8 cellular contexts compared by ENCODE assay signal in the genomic region with DNA sequence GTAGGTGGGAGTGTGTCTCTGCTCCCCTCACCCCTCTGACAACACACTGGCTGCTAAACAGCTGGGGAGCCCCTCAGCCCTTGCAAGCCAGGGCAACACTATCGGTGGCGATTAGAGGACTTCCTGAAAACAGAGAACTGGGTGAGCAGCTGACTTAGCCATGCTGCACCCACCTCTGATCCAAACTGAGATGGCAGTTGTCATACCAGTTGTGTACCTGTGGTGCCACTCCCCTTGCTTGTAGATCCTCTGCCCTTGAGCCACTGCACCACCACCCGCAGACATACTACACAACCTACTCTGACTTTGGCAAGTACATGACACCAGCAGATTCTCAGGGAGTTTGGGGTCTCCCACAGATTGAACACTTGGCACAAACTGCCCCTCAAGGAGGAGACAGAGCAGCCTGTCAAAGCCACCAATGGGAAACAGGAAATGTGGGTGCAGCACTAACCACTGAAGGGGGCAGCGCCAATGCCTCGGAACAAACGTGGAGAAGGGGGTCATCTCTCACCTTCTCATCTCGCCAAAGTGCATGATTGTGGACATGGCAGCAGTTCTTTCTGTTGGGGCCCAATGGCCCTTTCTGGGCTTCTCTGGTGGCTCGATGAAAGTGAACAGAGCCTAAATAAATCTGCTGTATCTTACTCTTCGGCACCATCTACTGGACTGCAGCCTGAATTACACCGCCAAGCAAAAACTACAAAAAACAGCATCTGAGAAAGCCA.
A peak's percentile ranks its signal among the peaks of the same experiment; 100 is the strongest.
DNase-seq lines count a peak whose midpoint lies in the region; ATAC-seq and TF ChIP-seq lines count a peak whose summit lies in the region.

No MANE protein-coding gene starts in this region.

- CTCF ChIA-PET in PC-9 (lab: Charles Lee) = no interaction called here

- no peaks in the 10 kb centered on the region for H3K9me2 ChIP-seq in PC-9 (ENCODE audit: insufficient read depth)

- H3K4me3 ChIP-seq in HAP-1 = no peak overlapping the region
- no peak overlapping the region for H3K4me3 ChIP-seq in PC-9
- no peak overlapping the region for H3K4me3 ChIP-seq in breast epithelium
- H3K4me3 ChIP-seq in lower lobe of right lung = no peak overlapping the region

- TF ChIP-seq POLR2A in breast epithelium (IDR thresholded peaks at IDR 0.05) = no peak

- H3K4me2 ChIP-seq in PC-9 = no peak overlapping the region

- TF ChIP-seq CTCF in PC-9 (conservative IDR thresholded peaks at IDR 0.05) = peak; percentile 83
- TF ChIP-seq CTCF in breast epithelium (IDR thresholded peaks at IDR 0.05) = peak in 2 of 3 donors; percentile 31 to 62
- peak; percentile 65 for TF ChIP-seq CTCF in lower lobe of right lung (IDR thresholded peaks at IDR 0.05)

- H3K79me2 ChIP-seq in PC-9 (ENCODE audit: low read depth) = no peaks in the 10 kb centered on the region

- H2AFZ ChIP-seq in PC-9 = no peak overlapping the region

- ATAC-seq in lower lobe of right lung (peak; percentile 63 to 70), GM21423 (IDR thresholded peaks at IDR 0.05; ENCODE audit: unreplicated experiment) (no peak)

- intact Hi-C loops in PC-9 (cut with micrococcal nuclease; ENCODE audit: unreplicated experiment) = loop anchor here (5.0 kb wide), 1 partner anchor 1420 kb away; no protein-coding TSS in a partner anchor
- intact Hi-C loops in breast epithelium (cut with DNase I; ENCODE audit: low total_unique reads) = no loop called here
- intact Hi-C loops in lower lobe of right lung (cut with DNase I) = loop anchor here (5.0 kb wide), 1 partner anchor 570 kb away; no protein-coding TSS in a partner anchor

- no peaks in the 10 kb centered on the region for H3F3A ChIP-seq in PC-9 (ENCODE audit: insufficient read depth, low read depth)

- H3K27ac ChIP-seq in PC-9 (no peak overlapping the region), breast epithelium (no peak overlapping the region), lower lobe of right lung (no peak overlapping the region)

- POLR2A ChIA-PET in PC-9 (lab: Charles Lee; ENCODE audit: unreplicated experiment) = no interaction called here

- H4K20me1 ChIP-seq in PC-9 (ENCODE audit: insufficient read depth) = no peaks in the 10 kb centered on the region

- DNase-seq in NCI-H2196 (lab: John Stamatoyannopoulos, UW; ENCODE audit: unreplicated experiment) = peak; percentile 6
- no peak for DNase-seq in NCI-H2196 treated with DMSO at 0.1 percent for 48 hours (lab: John Stamatoyannopoulos, UW; ENCODE audit: unreplicated experiment)
- peak; percentile 31 to 51 for DNase-seq in HAP-1 (ENCODE audit: low spot score in 2 of 2)
- peak in 1 of 2 experiments; percentile 29 for DNase-seq in PC-9
- DNase-seq in breast epithelium (ENCODE audit: low spot score in 2 of 2) = no peak
- no peak for DNase-seq in lower lobe of right lung
- DNase-seq in NCI-H774 (lab: John Stamatoyannopoulos, UW) = no peak

- H3K36me3 ChIP-seq in HAP-1 (replicated peaks) (no peaks in the 10 kb centered on the region; the same call in 1 of the 2 replicates), PC-9 (ENCODE audit: low read depth) (no peaks in the 10 kb centered on the region), breast epithelium (no peaks in the 10 kb centered on the region), lower lobe of right lung (no peaks in the 10 kb centered on the region)

- H3K27me3 ChIP-seq in HAP-1 (ENCODE audit: low read depth) (no peaks in the 10 kb centered on the region), PC-9 (ENCODE audit: insufficient read depth, low read depth) (no peaks in the 10 kb centered on the region), breast epithelium (no peaks in the 10 kb centered on the region), lower lobe of right lung (ENCODE audit: low read depth) (no peaks in the 10 kb centered on the region)

- in situ Hi-C loops in HAP-1 (cut with MboI; ENCODE audit: low sequenced_read_pairs) = no loop called here

- BruUV-seq in PC-9 (replicated peaks; lab: Mats Ljungman, UMichigan) = no TSS peak

- H3K4me1 ChIP-seq in HAP-1 = no peaks in the 10 kb centered on the region
- no peaks in the 10 kb centered on the region for H3K4me1 ChIP-seq in PC-9 (replicated peaks; ENCODE audit: insufficient read depth)
- no peaks in the 10 kb centered on the region for H3K4me1 ChIP-seq in breast epithelium
- H3K4me1 ChIP-seq in lower lobe of right lung = no peaks in the 10 kb centered on the region

- H3K9me3 ChIP-seq in HAP-1 (no peaks in the 10 kb centered on the region), PC-9 (ENCODE audit: insufficient read depth, low read depth) (no peaks in the 10 kb centered on the region), breast epithelium (peaks cover 8 to 28% of the 10 kb centered on the region in 2 donors), lower lobe of right lung (peaks cover 6% of the 10 kb centered on the region)

Comparison
In these comparisons a context has a peak if more than half of its experiments do, and no peak if none do; other contexts are left out.
1. DNase-seq: peak in NCI-H2196 (single experiment) and HAP-1 (2 of 2); none in NCI-H2196 treated with DMSO at 0.1 percent for 48 hours (single experiment), breast epithelium (0 of 2), lower lobe of right lung (single experiment) and NCI-H774 (single experiment).
2. Peak in every context shown above with its lines, with median percentiles within 50 percentile points of each other: CTCF ChIP-seq.